18 cellular contexts compared by ENCODE assay signal in genomic region chr10:69752491-69752890, GRCh38.
"Had no signal": no experiment of that assay in that cellular context is flagged by ENCODE, and none has a peak within 500 bp of the region (broad histone marks: within the 10 kb centered on the region; RNA-seq: fewer than 3 reads in every experiment).

No MANE protein-coding gene starts in this region.

- H3K27me3 ChIP-seq: colonic mucosa, right atrium auricular region had no signal

- H3K9me3 Mint-ChIP-seq: endodermal cell, natural killer cell had no signal

- H3K4me3 Mint-ChIP-seq: endodermal cell, natural killer cell had no signal

- FAIRE-seq: endothelial cell of umbilical vein, kidney, urothelium cell line had no signal

- H3K4me1 Mint-ChIP-seq: endodermal cell, natural killer cell had no signal

- H3K27ac ChIP-seq: colonic mucosa, foreskin keratinocyte, neutrophil, right atrium auricular region had no signal

- DNase-seq: colonic mucosa; effector CD4-positive, alpha-beta T cell; endodermal cell; erythroblast; foreskin keratinocyte; kidney; left cardiac atrium; mammary epithelial cell; natural killer cell; posterior cingulate gyrus; stimulated activated CD4-positive, alpha-beta T cell treated with anti-CD3 and anti-CD28 coated beads, Interleukin-2, amount 100 ng/mL, for 48 hours; stimulated activated naive CD4-positive, alpha-beta T cell treated with Interleukin-2 at 50 U/mL for 16 hours; trophoblast cell had no signal

- H3K9me3 ChIP-seq: colonic mucosa, neutrophil, right atrium auricular region had no signal

- H3K27ac Mint-ChIP-seq: endodermal cell, natural killer cell had no signal

- H3K4me3 ChIP-seq: colonic mucosa, right atrium auricular region, smooth muscle cell had no signal

- H3K36me3 Mint-ChIP-seq: natural killer cell had no signal

- H3K36me3 ChIP-seq: colonic mucosa, neutrophil, right atrium auricular region had no signal

- H3K4me2 ChIP-seq: smooth muscle cell had no signal

- ATAC-seq: foreskin keratinocyte, left cardiac atrium, natural killer cell had no signal

- H3K4me1 ChIP-seq: colonic mucosa, foreskin keratinocyte had no signal
